ENCODE assay signal across 21 cellular contexts in the genomic region with DNA sequence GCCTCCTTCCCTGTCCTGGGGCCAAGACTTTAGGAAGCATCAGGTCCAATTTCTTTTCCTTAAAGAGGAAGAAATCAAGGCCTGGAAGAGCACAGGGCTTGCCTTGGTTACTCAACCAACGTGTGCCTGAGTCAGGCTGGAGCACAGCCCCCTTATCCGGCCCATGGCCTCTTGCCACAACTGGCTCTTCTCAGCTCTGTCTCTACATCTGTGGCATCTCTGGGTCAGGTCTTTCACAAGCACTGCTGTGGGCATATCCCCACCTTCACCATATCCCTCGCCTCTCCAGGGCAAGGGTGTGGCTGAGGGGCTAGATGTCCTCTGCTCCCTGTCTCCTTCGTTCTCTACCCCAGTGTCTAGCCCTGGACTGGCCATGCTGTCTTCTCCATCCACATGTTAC. TPM values are rescaled to one million over a fixed set of nuclear protein-coding genes. Genes with fewer than 3 reads are reported as not detected.
"Had no signal": no experiment of that assay in that cellular context is flagged by ENCODE, and none has a peak within 500 bp of the region (broad histone marks: within the 10 kb centered on the region; RNA-seq: fewer than 3 reads in every experiment).

No MANE protein-coding gene starts in this region.

- H3K4me3 Mint-ChIP-seq: activated CD4-positive, alpha-beta T cell treated with anti-CD3 and anti-CD28 coated beads, Interleukin-2, amount 10 ng/mL, durations not matched to agents 7 days and 5 days; activated CD8-positive, alpha-beta T cell treated with anti-CD3 and anti-CD28 coated beads, Interleukin-2, amount 10 ng/mL, durations not matched to agents 7 days and 5 days; activated T-cell treated with anti-CD3 and anti-CD28 coated beads, Interleukin-2, amount 50 U/mL, for 24 hours; dendritic cell treated with granulocyte-macrophage colony-stimulating factor and Interleukin-4, amounts not matched to agents 40 ng/mL and 50 ng/mL, for 4 days; memory B cell; neural crest cell; stimulated activated naive B cell treated with anti-CD40 and anti-IgM and Interleukin-4, amounts not matched to agents 10 μg/mL and 1 μg/mL and 100 μg/mL, for 72 hours had no signal

- DNase-seq: activated CD4-positive, alpha-beta T cell treated with anti-CD3 and anti-CD28 coated beads, Interleukin-2, amount 10 ng/mL, durations not matched to agents 7 days and 5 days; activated CD8-positive, alpha-beta T cell treated with anti-CD3 and anti-CD28 coated beads, Interleukin-2, amount 10 ng/mL, durations not matched to agents 7 days and 5 days; activated naive CD4-positive, alpha-beta T cell treated with Interleukin-2 at 50 U/mL for 16 hours; activated T-cell treated with anti-CD3 and anti-CD28 coated beads, Interleukin-2, amount 50 U/mL, for 24 hours; aorta; effector CD8-positive, alpha-beta T cell; heart right ventricle; kidney glomerular epithelial cell; ovary; spleen; stimulated activated naive B cell treated with anti-CD40 and anti-IgM and Interleukin-4, amounts not matched to agents 10 μg/mL and 1 μg/mL and 100 μg/mL, for 72 hours had no signal

- H3K4me3 ChIP-seq: esophagus muscularis mucosa, heart right ventricle, ovary, spleen, tibial nerve had no signal

- H3K27me3 Mint-ChIP-seq: activated CD4-positive, alpha-beta T cell treated with anti-CD3 and anti-CD28 coated beads, Interleukin-2, amount 10 ng/mL, durations not matched to agents 7 days and 5 days; dendritic cell treated with granulocyte-macrophage colony-stimulating factor and Interleukin-4, amounts not matched to agents 40 ng/mL and 50 ng/mL, for 4 days had no signal

- H3K9me3 Mint-ChIP-seq: activated CD4-positive, alpha-beta T cell treated with anti-CD3 and anti-CD28 coated beads, Interleukin-2, amount 10 ng/mL, durations not matched to agents 7 days and 5 days; activated T-cell treated with anti-CD3 and anti-CD28 coated beads, Interleukin-2, amount 50 U/mL, for 24 hours; activated T-helper 2 cell treated with anti-CD3 and anti-CD28 coated beads, Interferon-gamma antibody, Interleukin-2, Interleukin-4, amounts not matched to agents 10 μg/mL and 5 μg/mL and 100 μg/mL, durations not matched to agents 14 hours and 24 hours and 36 hours; dendritic cell treated with granulocyte-macrophage colony-stimulating factor and Interleukin-4, amounts not matched to agents 40 ng/mL and 50 ng/mL, for 4 days; memory B cell; neural crest cell; stimulated activated naive B cell treated with anti-CD40 and anti-IgM and Interleukin-4, amounts not matched to agents 10 μg/mL and 1 μg/mL and 100 μg/mL, for 72 hours had no signal

- H3K4me1 ChIP-seq: esophagus muscularis mucosa, spleen, tibial nerve had no signal

- H3K36me3 Mint-ChIP-seq: memory B cell; stimulated activated naive B cell treated with anti-CD40 and anti-IgM and Interleukin-4, amounts not matched to agents 10 μg/mL and 1 μg/mL and 100 μg/mL, for 72 hours had no signal

- H3K36me3 ChIP-seq: ovary, spleen, tibial nerve had no signal

- ATAC-seq: activated CD8-positive, alpha-beta T cell treated with anti-CD3 and anti-CD28 coated beads, Interleukin-2, amount 10 ng/mL, durations not matched to agents 7 days and 5 days had no signal

- H3K9me3 ChIP-seq: esophagus muscularis mucosa, heart right ventricle, ovary, spleen, tibial nerve had no signal

- H3K27ac ChIP-seq: esophagus muscularis mucosa, ovary, spleen, tibial nerve had no signal

- H3K27me3 ChIP-seq: ovary had no signal

- H3K4me1 Mint-ChIP-seq: activated CD4-positive, alpha-beta T cell treated with anti-CD3 and anti-CD28 coated beads, Interleukin-2, amount 10 ng/mL, durations not matched to agents 7 days and 5 days; neural crest cell had no signal

- H3K27ac Mint-ChIP-seq: activated CD4-positive, alpha-beta T cell treated with anti-CD3 and anti-CD28 coated beads, Interleukin-2, amount 10 ng/mL, durations not matched to agents 7 days and 5 days; activated CD8-positive, alpha-beta T cell treated with anti-CD3 and anti-CD28 coated beads, Interleukin-2, amount 10 ng/mL, durations not matched to agents 7 days and 5 days; activated T-cell treated with anti-CD3 and anti-CD28 coated beads, Interleukin-2, amount 50 U/mL, for 24 hours; activated T-helper 2 cell treated with anti-CD3 and anti-CD28 coated beads, Interferon-gamma antibody, Interleukin-2, Interleukin-4, amounts not matched to agents 10 μg/mL and 5 μg/mL and 100 μg/mL, durations not matched to agents 14 hours and 24 hours and 36 hours; dendritic cell treated with granulocyte-macrophage colony-stimulating factor and Interleukin-4, amounts not matched to agents 40 ng/mL and 50 ng/mL, for 4 days; memory B cell; stimulated activated naive B cell treated with anti-CD40 and anti-IgM and Interleukin-4, amounts not matched to agents 10 μg/mL and 1 μg/mL and 100 μg/mL, for 72 hours had no signal

RNA-seq across cellular contexts. Expression of a gene that starts 6.7 kb away (rescaled TPM):
- total RNA-seq: activated CD8-positive, alpha-beta T cell treated with anti-CD3 and anti-CD28 coated beads, Interleukin-2, amount 10 ng/mL, durations not matched to agents 7 days and 5 days; aorta; chondrocyte; endothelial cell of umbilical vein; mononuclear cell; neural crest cell had no signal

RNA-seq across cellular contexts. Expression of a gene that starts 24.5 kb away (rescaled TPM):
- total RNA-seq: activated CD4-positive, alpha-beta T cell treated with anti-CD3 and anti-CD28 coated beads, Interleukin-2, amount 10 ng/mL, durations not matched to agents 7 days and 5 days; activated CD8-positive, alpha-beta T cell treated with anti-CD3 and anti-CD28 coated beads, Interleukin-2, amount 10 ng/mL, durations not matched to agents 7 days and 5 days; activated T-helper 2 cell treated with anti-CD3 and anti-CD28 coated beads, Interferon-gamma antibody, Interleukin-2, Interleukin-4, amounts not matched to agents 10 μg/mL and 5 μg/mL and 100 μg/mL, durations not matched to agents 14 hours and 24 hours and 36 hours; chondrocyte; endothelial cell of umbilical vein had no signal

RNA-seq across cellular contexts. Expression of a gene that starts 28.7 kb away (rescaled TPM):
- total RNA-seq: activated CD4-positive, alpha-beta T cell treated with anti-CD3 and anti-CD28 coated beads, Interleukin-2, amount 10 ng/mL, durations not matched to agents 7 days and 5 days; activated CD8-positive, alpha-beta T cell treated with anti-CD3 and anti-CD28 coated beads, Interleukin-2, amount 10 ng/mL, durations not matched to agents 7 days and 5 days; activated T-helper 2 cell treated with anti-CD3 and anti-CD28 coated beads, Interferon-gamma antibody, Interleukin-2, Interleukin-4, amounts not matched to agents 10 μg/mL and 5 μg/mL and 100 μg/mL, durations not matched to agents 14 hours and 24 hours and 36 hours; aorta; chondrocyte; endothelial cell of umbilical vein; esophagus muscularis mucosa; liver; mononuclear cell; neural crest cell; ovary; spleen; tibial nerve had no signal

RNA-seq across cellular contexts. Expression of a gene that starts 34.1 kb away (rescaled TPM):
- total RNA-seq: activated CD8-positive, alpha-beta T cell treated with anti-CD3 and anti-CD28 coated beads, Interleukin-2, amount 10 ng/mL, durations not matched to agents 7 days and 5 days; activated T-helper 2 cell treated with anti-CD3 and anti-CD28 coated beads, Interferon-gamma antibody, Interleukin-2, Interleukin-4, amounts not matched to agents 10 μg/mL and 5 μg/mL and 100 μg/mL, durations not matched to agents 14 hours and 24 hours and 36 hours; aorta; chondrocyte; endothelial cell of umbilical vein; mononuclear cell had no signal

RNA-seq across cellular contexts. Expression of a gene that starts 36.4 kb away (rescaled TPM):
- total RNA-seq: activated CD4-positive, alpha-beta T cell treated with anti-CD3 and anti-CD28 coated beads, Interleukin-2, amount 10 ng/mL, durations not matched to agents 7 days and 5 days; activated CD8-positive, alpha-beta T cell treated with anti-CD3 and anti-CD28 coated beads, Interleukin-2, amount 10 ng/mL, durations not matched to agents 7 days and 5 days; activated T-helper 2 cell treated with anti-CD3 and anti-CD28 coated beads, Interferon-gamma antibody, Interleukin-2, Interleukin-4, amounts not matched to agents 10 μg/mL and 5 μg/mL and 100 μg/mL, durations not matched to agents 14 hours and 24 hours and 36 hours; mononuclear cell had no signal
